Comparison of ENCODE assay signal across 21 cellular contexts in the genomic region with DNA sequence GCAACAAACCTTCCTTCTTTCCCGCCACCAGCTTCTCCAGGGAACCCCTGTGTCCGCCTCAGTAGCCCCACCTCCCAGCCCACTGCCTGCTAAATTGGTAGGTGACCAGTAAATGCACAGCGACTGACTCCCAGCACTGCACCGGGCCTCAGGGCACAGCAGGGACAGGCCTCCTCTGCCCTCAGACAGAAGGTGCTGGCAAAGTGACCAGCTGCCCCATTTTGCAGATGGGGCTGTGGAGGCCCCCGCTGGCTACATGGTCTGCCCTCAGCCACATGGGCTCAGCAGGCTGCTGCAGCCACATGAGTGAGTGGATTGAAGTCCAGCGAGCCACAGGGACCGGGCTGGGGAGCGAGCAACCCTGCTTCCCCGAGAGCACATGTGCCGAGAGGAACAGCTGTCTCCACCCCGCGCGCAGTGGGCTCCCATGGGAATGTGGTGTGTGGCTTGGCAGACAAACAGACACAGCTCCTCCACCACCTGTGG. TPM values are rescaled to one million over a fixed set of nuclear protein-coding genes. Genes with fewer than 3 reads are reported as not detected.
DNase-seq lines count a peak whose midpoint lies in the region; ATAC-seq, FAIRE-seq and TF ChIP-seq lines count a peak whose summit lies in the region.
"Had no signal": no experiment of that assay in that cellular context is flagged by ENCODE, and none has a peak within 500 bp of the region (broad histone marks: within the 10 kb centered on the region; RNA-seq: fewer than 3 reads in every experiment).

No MANE protein-coding gene starts in this region.

- DNase-seq in GM20000 (ENCODE audit: low spot score) = peak; percentile 7
- DNase-seq in NCI-H69 (lab: John Stamatoyannopoulos, UW) = peak; percentile 71
- peak; percentile 72 to 86 (median 84) for DNase-seq in right cardiac atrium
- no peak for DNase-seq in stimulated activated naive B cell treated with anti-CD40 and anti-IgM and Interleukin-4, amounts not matched to agents 10 μg/mL and 1 μg/mL and 100 μg/mL, for 72 hours
- DNase-seq in GM03348 (ENCODE audit: low spot score) = no peak
- DNase-seq in activated T-cell treated with anti-CD3 and anti-CD28 coated beads for 4 hours = no peak
- DNase-seq in cerebellar nuclear complex (lab: John Stamatoyannopoulos, UW) = no peak
- no peak for DNase-seq in RCC 7860 (ENCODE audit: low spot score)
- DNase-seq: activated CD4-positive, CD25-positive, alpha-beta regulatory T cell; activated naive CD4-positive, alpha-beta T cell treated with anti-CD3 and anti-CD28 coated beads, Interleukin-2, amount 50 U/mL, for 16 hours; KG1; kidney glomerular epithelial cell; NCI-H1417; T-helper 1 cell had no signal

- no peaks in the 10 kb centered on the region for H3K9me3 ChIP-seq in right cardiac atrium (ENCODE audit: control insufficient read depth, low read length)

- intact Hi-C loops in right cardiac atrium (cut with DNase I) = no loop called here

- no peak overlapping the region for H3K27ac Mint-ChIP-seq in stimulated activated naive B cell treated with anti-CD40 and anti-IgM and Interleukin-4, amounts not matched to agents 10 μg/mL and 1 μg/mL and 100 μg/mL, for 72 hours

- no peak overlapping the region for H3K4me3 Mint-ChIP-seq in stimulated activated naive B cell treated with anti-CD40 and anti-IgM and Interleukin-4, amounts not matched to agents 10 μg/mL and 1 μg/mL and 100 μg/mL, for 72 hours

- ATAC-seq in right cardiac atrium = peak; percentile 38 to 52
- ATAC-seq in stimulated activated naive B cell treated with anti-CD40 and anti-IgM and Interleukin-4, amounts not matched to agents 10 μg/mL and 1 μg/mL and 100 μg/mL, for 72 hours (replicated peaks) = peak; percentile 69 to 74
- ATAC-seq: Panc1 had no signal

- H3K4me1 Mint-ChIP-seq in stimulated activated naive B cell treated with anti-CD40 and anti-IgM and Interleukin-4, amounts not matched to agents 10 μg/mL and 1 μg/mL and 100 μg/mL, for 72 hours = peaks cover 10 to 11% of the 10 kb centered on the region in 2 donors

- no peak for FAIRE-seq in RCC 7860 (lab: Jason Lieb, UNC)

- no peaks in the 10 kb centered on the region for H3K27me3 ChIP-seq in right cardiac atrium (ENCODE audit: control insufficient read depth, insufficient read depth)

- H3K27ac ChIP-seq in right cardiac atrium (ENCODE audit: low read length) = no peak overlapping the region
- H3K27ac ChIP-seq: epithelial cell of prostate, HL-60, parathyroid adenoma had no signal

- H3K4me1 ChIP-seq in right cardiac atrium (ENCODE audit: control insufficient read depth, insufficient read depth, low read length) = no peaks in the 10 kb centered on the region
- H3K4me1 ChIP-seq: parathyroid adenoma had no signal

- no peaks in the 10 kb centered on the region for H3K36me3 Mint-ChIP-seq in stimulated activated naive B cell treated with anti-CD40 and anti-IgM and Interleukin-4, amounts not matched to agents 10 μg/mL and 1 μg/mL and 100 μg/mL, for 72 hours

- H3K9me3 Mint-ChIP-seq in stimulated activated naive B cell treated with anti-CD40 and anti-IgM and Interleukin-4, amounts not matched to agents 10 μg/mL and 1 μg/mL and 100 μg/mL, for 72 hours = no peaks in the 10 kb centered on the region

- 61% methylated on average over 13 of the region's 13 CpGs for WGBS in right cardiac atrium

- TF ChIP-seq CTCF in GM20000 (IDR thresholded peaks at IDR 0.05; ENCODE audit: extremely low read depth, missing control alignments) = no peak

- peaks cover 20 to 23% of the 10 kb centered on the region in 2 donors for H3K27me3 Mint-ChIP-seq in stimulated activated naive B cell treated with anti-CD40 and anti-IgM and Interleukin-4, amounts not matched to agents 10 μg/mL and 1 μg/mL and 100 μg/mL, for 72 hours

- no peak overlapping the region for H3K4me3 ChIP-seq in right cardiac atrium (ENCODE audit: low read length)

RNA-seq across cellular contexts. Expression of gene NPPC, which starts 7.8 kb away (rescaled TPM):
- 10 to 100 TPM in 1 of 4 donors, 1 to 10 TPM in 3; 2.1 to 14.0 (median 3.4) TPM for total RNA-seq in right cardiac atrium
- polyA plus RNA-seq in right cardiac atrium = 1.7 TPM
- total RNA-seq: Daoy, mucosa of gallbladder, NCI-H460 had no signal

RNA-seq across cellular contexts. Expression of gene DIS3L2, which starts 27.6 kb away (rescaled TPM):
- 10 to 100 TPM; 19.2 to 25.4 (median 22.4) TPM for total RNA-seq in right cardiac atrium
- 11.0 TPM for polyA plus RNA-seq in right cardiac atrium

Comparison
In these comparisons a context has a peak if more than half of its experiments do, and no peak if none do; other contexts are left out.
1. DNase-seq: peak in GM20000 (single experiment), NCI-H69 (single experiment) and right cardiac atrium (3 of 3); none in stimulated activated naive B cell treated with anti-CD40 and anti-IgM and Interleukin-4, amounts not matched to agents 10 μg/mL and 1 μg/mL and 100 μg/mL, for 72 hours (single experiment), GM03348 (single experiment), activated T-cell treated with anti-CD3 and anti-CD28 coated beads for 4 hours (single experiment), cerebellar nuclear complex (0 of 2) and RCC 7860 (single experiment).